In the genomic region with DNA sequence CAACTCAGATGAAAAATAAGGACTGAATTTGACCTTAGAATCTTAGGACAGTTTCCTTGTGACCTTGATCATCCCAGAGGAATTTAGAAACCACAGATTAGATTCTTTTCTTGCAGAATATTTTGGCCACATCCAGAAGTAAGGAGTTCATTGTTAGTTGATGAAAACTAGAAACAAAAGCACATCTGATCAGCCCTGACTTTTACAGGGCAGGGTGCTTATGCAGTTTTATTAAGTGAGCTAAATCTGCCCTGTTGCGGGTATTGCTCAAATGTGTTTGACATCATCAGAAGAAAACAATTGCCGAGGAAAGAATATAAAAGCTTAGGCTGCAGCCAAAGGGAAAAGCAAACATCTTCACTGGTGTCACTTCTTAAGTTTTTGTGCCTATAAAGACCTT, we compare ENCODE assay signal across 29 cellular contexts.
"Had no signal": no experiment of that assay in that cellular context is flagged by ENCODE, and none has a peak within 500 bp of the region (broad histone marks: within the 10 kb centered on the region; RNA-seq: fewer than 3 reads in every experiment).

No MANE protein-coding gene starts in this region.

- FAIRE-seq: frontal cortex, pancreas, TTC549, urothelium cell line had no signal

- H3K4me2 ChIP-seq: hepatocyte had no signal

- H3K36me3 ChIP-seq: adrenal gland, ascending aorta, esophagus squamous epithelium, neutrophil, pancreas, tibial artery had no signal

- H2AFZ ChIP-seq: hepatocyte had no signal

- ATAC-seq: activated CD4-positive, alpha-beta T cell treated with anti-CD3 and anti-CD28 coated beads for 36 hours; activated T-cell treated with anti-CD3 and anti-CD28 coated beads, Interleukin-2, amount 50 U/mL, for 4 hours; effector memory CD8-positive, alpha-beta T cell; pancreas; stimulated activated effector memory CD8-positive, alpha-beta T cell treated with anti-CD3 and anti-CD28 coated beads, Interleukin-12 subunit alpha, Interleukin-12 subunit beta, amount 100 ng/mL, for 72 hours; stimulated activated naive CD8-positive, alpha-beta T cell treated with anti-CD3 and anti-CD28 coated beads, Interleukin-15, amount 100 ng/mL, for 72 hours had no signal

- H3K27ac ChIP-seq: adrenal gland, ascending aorta, brain microvascular endothelial cell, hepatocyte, neutrophil, pancreas, skin epidermis, tibial artery had no signal

- H3K4me1 ChIP-seq: ascending aorta, pancreas, tibial artery had no signal

- H3K27me3 ChIP-seq: adrenal gland, ascending aorta, brain microvascular endothelial cell, esophagus squamous epithelium, hepatocyte, neutrophil, pancreas, tibial artery had no signal

- H3K9me3 ChIP-seq: adrenal gland, ascending aorta, esophagus squamous epithelium, neutrophil, pancreas, tibial artery had no signal

- DNase-seq: activated B cell treated with CpG ODN at 0.5 μM for 24 hours; activated CD4-positive, alpha-beta T cell treated with anti-CD3 and anti-CD28 coated beads for 36 hours; activated CD4-positive, alpha-beta T cell treated with anti-CD3 and anti-CD28 coated beads, Interleukin-2, amount 50 U/mL, for 4 hours; activated CD8-positive, alpha-beta memory T cell treated with anti-CD3 and anti-CD28 coated beads for 24 hours; activated CD8-positive, alpha-beta memory T cell treated with anti-CD3 and anti-CD28 coated beads, Interleukin-2, amount 50 U/mL, for 48 hours; activated naive CD4-positive, alpha-beta T cell; activated T-cell treated with anti-CD3 and anti-CD28 coated beads, Interleukin-2, amount 50 U/mL, for 4 hours; adrenal gland; brain microvascular endothelial cell; caudate nucleus; dermis blood vessel endothelial cell; effector memory CD8-positive, alpha-beta T cell; esophagus squamous epithelium; glutamatergic neuron; immature natural killer cell; pancreas; right cardiac atrium; stimulated activated CD4-positive, alpha-beta T cell treated with anti-CD3 and anti-CD28 coated beads, Interleukin-2, amount 100 ng/mL, for 24 hours; stimulated activated naive CD8-positive, alpha-beta T cell treated with anti-CD3 and anti-CD28 coated beads, Interleukin-15, amount 100 ng/mL, for 72 hours; T-helper 1 cell; tibial artery had no signal

- H3K4me3 ChIP-seq: adrenal gland, ascending aorta, esophagus squamous epithelium, hepatocyte, pancreas, skin epidermis, tibial artery had no signal
